Comparison of ENCODE assay signal across 8 cellular contexts in genomic region chr3:66490214-66490613, GRCh38. TPM values are rescaled to one million over a fixed set of nuclear protein-coding genes. Genes with fewer than 3 reads are reported as not detected.
A peak's percentile ranks its signal among the peaks of the same experiment; 100 is the strongest.
DNase-seq lines count a peak whose midpoint lies in the region; ATAC-seq, FAIRE-seq and TF ChIP-seq lines count a peak whose summit lies in the region.
"Had no signal": no experiment of that assay in that cellular context is flagged by ENCODE, and none has a peak within 500 bp of the region (broad histone marks: within the 10 kb centered on the region; RNA-seq: fewer than 3 reads in every experiment).

No MANE protein-coding gene starts in this region.

- peaks cover 95% of the 10 kb centered on the region for H3K4me1 Mint-ChIP-seq in chondrocyte (ENCODE audit: low read depth)

- DNase-seq in chondrocyte (ENCODE audit: low spot score) (no peak), frontal cortex (ENCODE audit: low spot score in 2 of 2) (no peak), NCI-H2107 (lab: John Stamatoyannopoulos, UW) (no peak)
- no peak for DNase-seq in stimulated activated CD4-positive, alpha-beta T cell treated with anti-CD3 and anti-CD28 coated beads, Interleukin-2, amount 100 ng/mL, for 48 hours

- peak overlapping the region; percentile 38 for H3K4me3 Mint-ChIP-seq in chondrocyte (ENCODE audit: unreplicated experiment)

- no peak for TF ChIP-seq CTCF in chondrocyte (IDR thresholded peaks at IDR 0.05)

- ATAC-seq in GM19395 (IDR thresholded peaks at IDR 0.05; ENCODE audit: unreplicated experiment) (peak; percentile 54), HG03432 (IDR thresholded peaks at IDR 0.05; ENCODE audit: unreplicated experiment) (peak; percentile 55)

- FAIRE-seq in frontal cortex (lab: Jason Lieb, UNC) = no peak

- peak overlapping the region; percentile 41 for H3K27ac ChIP-seq in rectal smooth muscle tissue (ENCODE audit: low read depth, low read length)
- H3K27ac ChIP-seq: epithelial cell of prostate had no signal

- H3K4me1 ChIP-seq in rectal smooth muscle tissue (ENCODE audit: control insufficient read depth, insufficient read depth, low read length) = peaks cover 63% of the 10 kb centered on the region

- no peaks in the 10 kb centered on the region for H3K36me3 ChIP-seq in rectal smooth muscle tissue (ENCODE audit: control insufficient read depth, insufficient read depth, low read length)

- no peak overlapping the region for H3K9ac ChIP-seq in rectal smooth muscle tissue (ENCODE audit: low read length)

- H3K27me3 Mint-ChIP-seq in chondrocyte (ENCODE audit: low read depth) = no peaks in the 10 kb centered on the region

- H3K27ac Mint-ChIP-seq in chondrocyte (ENCODE audit: unreplicated experiment) = peak overlapping the region; percentile 75

- no peaks in the 10 kb centered on the region for H3K27me3 ChIP-seq in rectal smooth muscle tissue (ENCODE audit: control insufficient read depth, insufficient read depth, low read length)

- no peak overlapping the region for H3K4me3 ChIP-seq in rectal smooth muscle tissue (ENCODE audit: low read length)

- H3K9me3 Mint-ChIP-seq in chondrocyte (ENCODE audit: low read depth) = no peaks in the 10 kb centered on the region

- H3K36me3 Mint-ChIP-seq in chondrocyte (ENCODE audit: low read depth) = peaks cover 1% of the 10 kb centered on the region

RNA-seq across cellular contexts. Expression of gene LRIG1, which starts 10.6 kb away (rescaled TPM):
- total RNA-seq in chondrocyte (66.8 to 111 TPM (median 108 TPM) in 3 replicates), frontal cortex (51.8 TPM)
